ENCODE assay signal across 8 cellular contexts in genomic region chr21:29656504-29657227, GRCh38.
DNase-seq lines count a peak whose midpoint lies in the region; TF ChIP-seq lines count a peak whose summit lies in the region.

No MANE protein-coding gene starts in this region.

- DNase-seq in GDM1 (lab: John Stamatoyannopoulos, UW), result peak; percentile 78
- peak; percentile 51 for DNase-seq in NCI-H226
- DNase-seq in amniotic epithelial cell (ENCODE audit: low read depth), result peak; percentile 87
- DNase-seq in NCI-H1105 treated with DMSO at 0.1 percent for 48 hours (lab: John Stamatoyannopoulos, UW), result no peak
- DNase-seq in dedifferentiated amniotic fluid mesenchymal stem cell (ENCODE audit: extremely low spot score), result no peak
- DNase-seq in NAMALWA (ENCODE audit: low spot score), result no peak
- DNase-seq in NCI-H774 (lab: John Stamatoyannopoulos, UW), result no peak

- TF ChIP-seq CTCF in nephron (IDR thresholded peaks at IDR 0.05; ENCODE audit: unreplicated experiment in 3 of 3), result no peak

- no peaks in the 10 kb centered on the region for H3K27me3 Mint-ChIP-seq in nephron (ENCODE audit: low read depth)

- peaks cover 10% of the 10 kb centered on the region for H3K4me1 Mint-ChIP-seq in nephron

- H3K36me3 Mint-ChIP-seq in nephron (ENCODE audit: low read depth), result peaks cover 12% of the 10 kb centered on the region

- no peak overlapping the region for H3K4me3 Mint-ChIP-seq in nephron

- H3K27ac Mint-ChIP-seq in nephron, result peak overlapping the region in 2 of 3 experiments; percentile 10 to 26

- H3K9me3 Mint-ChIP-seq in nephron, result peaks cover 2% of the 10 kb centered on the region

Comparison
In these comparisons a context has a peak if more than half of its experiments do, and no peak if none do; other contexts are left out.
1. DNase-seq: peak in GDM1 (single experiment), NCI-H226 (single experiment) and amniotic epithelial cell (single experiment); none in NCI-H1105 treated with DMSO at 0.1 percent for 48 hours (single experiment), dedifferentiated amniotic fluid mesenchymal stem cell (single experiment), NAMALWA (single experiment) and NCI-H774 (single experiment).